ENCODE assay signal across 2 cellular contexts in the genomic region with DNA sequence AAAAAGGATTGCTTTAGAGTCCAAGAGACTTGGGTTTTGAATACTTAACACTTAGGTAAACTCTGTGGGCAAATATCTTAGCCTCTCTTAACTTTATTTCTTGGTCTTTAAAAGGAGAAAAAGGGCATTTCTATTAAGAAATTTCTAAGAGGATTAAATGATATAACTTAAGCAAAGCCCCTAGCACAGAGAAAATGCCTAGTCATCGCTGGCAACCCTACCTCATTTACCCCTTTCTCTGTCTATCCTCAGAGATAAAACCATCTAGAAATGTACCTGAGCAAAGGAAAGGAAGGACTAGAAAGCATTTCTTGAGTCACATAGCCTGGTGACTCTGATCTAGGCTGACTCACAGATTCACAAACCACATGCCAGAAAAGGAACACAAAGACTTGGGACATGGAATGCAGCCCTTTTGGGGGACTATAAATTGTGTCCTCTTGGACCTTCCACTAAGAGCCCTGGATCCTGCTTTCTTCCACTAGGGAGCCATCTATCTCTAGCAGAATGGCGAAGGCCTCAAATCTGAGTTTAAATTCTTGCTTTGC.
TF ChIP-seq lines count a peak whose summit lies in the region.

No MANE protein-coding gene starts in this region.

TF ChIP-seq in HCT116, 20 proteins besides CTCF, POLR2A, EP300 and RAD21:
- TF ChIP-seq, protein P1, sequence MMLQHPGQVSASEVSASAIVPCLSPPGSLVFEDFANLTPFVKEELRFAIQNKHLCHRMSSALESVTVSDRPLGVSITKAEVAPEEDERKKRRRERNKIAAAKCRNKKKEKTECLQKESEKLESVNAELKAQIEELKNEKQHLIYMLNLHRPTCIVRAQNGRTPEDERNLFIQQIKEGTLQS (IDR thresholded peaks at IDR 0.05), result no peak
- TF ChIP-seq ZFX (IDR thresholded peaks at IDR 0.05) (no peak), CBX3 (IDR thresholded peaks at IDR 0.05; ENCODE audit: low read depth) (no peak), ELF1 (IDR thresholded peaks at IDR 0.05; ENCODE audit: borderline replicate concordance, low read depth) (no peak), SP1 (IDR thresholded peaks at IDR 0.05; ENCODE audit: low read depth) (peak; percentile 54), ZNF274 (IDR thresholded peaks at IDR 0.05; ENCODE audit: low read depth, low read length) (no peak), FOSL1 (IDR thresholded peaks at IDR 0.05; ENCODE audit: low read depth) (peak; percentile 63), YY1 (IDR thresholded peaks at IDR 0.05; ENCODE audit: extremely low read depth, insufficient replicate concordance, low read depth, low read length) (no peak), EZH2 (IDR thresholded peaks at IDR 0.05) (no peak), JUND (IDR thresholded peaks at IDR 0.05) (peak; percentile 65), SRF (IDR thresholded peaks at IDR 0.05; ENCODE audit: low read depth) (no peak; the same call in 1 of the 2 replicates), CEBPB (IDR thresholded peaks at IDR 0.05; ENCODE audit: low read depth) (no peak)
- TF ChIP-seq, protein P2, sequence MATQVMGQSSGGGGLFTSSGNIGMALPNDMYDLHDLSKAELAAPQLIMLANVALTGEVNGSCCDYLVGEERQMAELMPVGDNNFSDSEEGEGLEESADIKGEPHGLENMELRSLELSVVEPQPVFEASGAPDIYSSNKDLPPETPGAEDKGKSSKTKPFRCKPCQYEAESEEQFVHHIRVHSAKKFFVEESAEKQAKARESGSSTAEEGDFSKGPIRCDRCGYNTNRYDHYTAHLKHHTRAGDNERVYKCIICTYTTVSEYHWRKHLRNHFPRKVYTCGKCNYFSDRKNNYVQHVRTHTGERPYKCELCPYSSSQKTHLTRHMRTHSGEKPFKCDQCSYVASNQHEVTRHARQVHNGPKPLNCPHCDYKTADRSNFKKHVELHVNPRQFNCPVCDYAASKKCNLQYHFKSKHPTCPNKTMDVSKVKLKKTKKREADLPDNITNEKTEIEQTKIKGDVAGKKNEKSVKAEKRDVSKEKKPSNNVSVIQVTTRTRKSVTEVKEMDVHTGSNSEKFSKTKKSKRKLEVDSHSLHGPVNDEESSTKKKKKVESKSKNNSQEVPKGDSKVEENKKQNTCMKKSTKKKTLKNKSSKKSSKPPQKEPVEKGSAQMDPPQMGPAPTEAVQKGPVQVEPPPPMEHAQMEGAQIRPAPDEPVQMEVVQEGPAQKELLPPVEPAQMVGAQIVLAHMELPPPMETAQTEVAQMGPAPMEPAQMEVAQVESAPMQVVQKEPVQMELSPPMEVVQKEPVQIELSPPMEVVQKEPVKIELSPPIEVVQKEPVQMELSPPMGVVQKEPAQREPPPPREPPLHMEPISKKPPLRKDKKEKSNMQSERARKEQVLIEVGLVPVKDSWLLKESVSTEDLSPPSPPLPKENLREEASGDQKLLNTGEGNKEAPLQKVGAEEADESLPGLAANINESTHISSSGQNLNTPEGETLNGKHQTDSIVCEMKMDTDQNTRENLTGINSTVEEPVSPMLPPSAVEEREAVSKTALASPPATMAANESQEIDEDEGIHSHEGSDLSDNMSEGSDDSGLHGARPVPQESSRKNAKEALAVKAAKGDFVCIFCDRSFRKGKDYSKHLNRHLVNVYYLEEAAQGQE (IDR thresholded peaks at IDR 0.05; ENCODE audit: low read depth), result no peak
- TF ChIP-seq, protein P3, sequence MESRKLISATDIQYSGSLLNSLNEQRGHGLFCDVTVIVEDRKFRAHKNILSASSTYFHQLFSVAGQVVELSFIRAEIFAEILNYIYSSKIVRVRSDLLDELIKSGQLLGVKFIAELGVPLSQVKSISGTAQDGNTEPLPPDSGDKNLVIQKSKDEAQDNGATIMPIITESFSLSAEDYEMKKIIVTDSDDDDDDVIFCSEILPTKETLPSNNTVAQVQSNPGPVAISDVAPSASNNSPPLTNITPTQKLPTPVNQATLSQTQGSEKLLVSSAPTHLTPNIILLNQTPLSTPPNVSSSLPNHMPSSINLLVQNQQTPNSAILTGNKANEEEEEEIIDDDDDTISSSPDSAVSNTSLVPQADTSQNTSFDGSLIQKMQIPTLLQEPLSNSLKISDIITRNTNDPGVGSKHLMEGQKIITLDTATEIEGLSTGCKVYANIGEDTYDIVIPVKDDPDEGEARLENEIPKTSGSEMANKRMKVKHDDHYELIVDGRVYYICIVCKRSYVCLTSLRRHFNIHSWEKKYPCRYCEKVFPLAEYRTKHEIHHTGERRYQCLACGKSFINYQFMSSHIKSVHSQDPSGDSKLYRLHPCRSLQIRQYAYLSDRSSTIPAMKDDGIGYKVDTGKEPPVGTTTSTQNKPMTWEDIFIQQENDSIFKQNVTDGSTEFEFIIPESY (IDR thresholded peaks at IDR 0.05; ENCODE audit: extremely low read depth, insufficient replicate concordance, low read length), result no peak
- TF ChIP-seq, protein P4, sequence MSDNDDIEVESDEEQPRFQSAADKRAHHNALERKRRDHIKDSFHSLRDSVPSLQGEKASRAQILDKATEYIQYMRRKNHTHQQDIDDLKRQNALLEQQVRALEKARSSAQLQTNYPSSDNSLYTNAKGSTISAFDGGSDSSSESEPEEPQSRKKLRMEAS (IDR thresholded peaks at IDR 0.05), result peak; percentile 54; the same call in 1 of the 2 replicates

TF ChIP-seq in SK-N-SH, 30 proteins besides CTCF, POLR2A, EP300 and RAD21:
- TF ChIP-seq FOXM1 (IDR thresholded peaks at IDR 0.05; ENCODE audit: low read depth) (no peak), RCOR1 (IDR thresholded peaks at IDR 0.05; ENCODE audit: low read length) (no peak), FOSL2 (IDR thresholded peaks at IDR 0.05; ENCODE audit: borderline replicate concordance, low read depth) (peak; percentile 55; the same call in 1 of the 2 replicates), EZH2phosphoT487 (IDR thresholded peaks at IDR 0.05; ENCODE audit: borderline replicate concordance, low read depth) (no peak), PBX3 (IDR thresholded peaks at IDR 0.05) (0 out of 2 replicates have a peak, but pooled peaks have one; percentile 14), JUND (IDR thresholded peaks at IDR 0.05) (peak; percentile 13; the same call in 1 of the 2 replicates)
- TF ChIP-seq, protein P5, sequence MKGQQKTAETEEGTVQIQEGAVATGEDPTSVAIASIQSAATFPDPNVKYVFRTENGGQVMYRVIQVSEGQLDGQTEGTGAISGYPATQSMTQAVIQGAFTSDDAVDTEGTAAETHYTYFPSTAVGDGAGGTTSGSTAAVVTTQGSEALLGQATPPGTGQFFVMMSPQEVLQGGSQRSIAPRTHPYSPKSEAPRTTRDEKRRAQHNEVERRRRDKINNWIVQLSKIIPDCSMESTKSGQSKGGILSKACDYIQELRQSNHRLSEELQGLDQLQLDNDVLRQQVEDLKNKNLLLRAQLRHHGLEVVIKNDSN (IDR thresholded peaks at IDR 0.05; ENCODE audit: borderline replicate concordance, low read depth), result no peak
TF ChIP-seq in SK-N-SH: peak in this region for 3.
